9 cellular contexts compared by ENCODE assay signal in the genomic region with DNA sequence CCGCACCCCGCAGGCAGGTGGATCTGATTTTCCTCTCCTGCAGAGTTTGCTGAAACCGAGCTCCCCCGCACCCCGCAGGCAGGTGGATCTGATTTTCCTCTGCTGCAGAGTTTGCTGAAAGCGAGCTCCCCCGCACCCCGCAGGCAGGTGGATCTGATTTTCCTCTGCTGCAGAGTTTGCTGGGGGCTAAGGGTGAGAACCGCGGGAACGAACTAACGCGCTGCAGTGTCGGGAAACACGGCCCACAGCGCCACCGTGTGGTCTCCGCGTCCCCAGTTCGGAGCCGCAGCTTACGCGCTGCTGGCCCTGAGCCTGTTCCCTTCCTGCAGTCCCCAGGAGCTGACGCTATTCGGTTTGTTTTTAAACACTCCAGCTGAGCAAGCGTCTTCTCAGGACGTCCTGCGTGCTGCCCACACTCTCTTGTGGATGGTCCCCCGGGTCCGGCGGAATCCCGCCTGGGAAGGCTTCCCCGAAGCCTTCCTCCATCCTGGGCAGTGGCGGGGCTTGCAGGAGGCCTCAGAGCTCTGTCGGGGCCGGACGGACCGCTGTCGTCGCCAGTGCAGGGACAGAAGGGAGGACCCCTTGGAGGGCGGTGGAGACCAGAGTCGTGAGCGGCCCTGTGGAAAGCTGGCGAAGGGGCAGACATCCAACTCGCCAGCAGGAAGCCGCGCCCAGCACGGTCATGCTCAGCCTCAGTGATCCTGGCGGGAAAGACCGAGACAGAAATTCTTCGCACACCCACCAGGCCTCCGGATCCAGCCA.
DNase-seq lines count a peak whose midpoint lies in the region; ATAC-seq, FAIRE-seq and TF ChIP-seq lines count a peak whose summit lies in the region.
"Had no signal": no experiment of that assay in that cellular context is flagged by ENCODE, and none has a peak within 500 bp of the region (broad histone marks: within the 10 kb centered on the region; RNA-seq: fewer than 3 reads in every experiment).

No MANE protein-coding gene starts in this region.

- H3K4me1 ChIP-seq in Loucy (ENCODE audit: insufficient read depth, low read length, poor library complexity, severe bottlenecking): peaks cover 13% of the 10 kb centered on the region
- H3K4me1 ChIP-seq in SJCRH30: no peaks in the 10 kb centered on the region

- H3K27ac ChIP-seq in SJCRH30: no peak overlapping the region

- H2AFZ ChIP-seq in Loucy (ENCODE audit: low read length): 0 out of 2 replicates have a peak overlapping the region, but pooled peaks have one; percentile 13

- no peaks in the 10 kb centered on the region for H3K9me2 ChIP-seq in Loucy (replicated peaks; ENCODE audit: low read depth, low read length)

- H3K27me3 ChIP-seq in Loucy (ENCODE audit: insufficient read depth, low read length, poor library complexity, severe bottlenecking) (no peaks in the 10 kb centered on the region), SJCRH30 (no peaks in the 10 kb centered on the region)

- no peaks in the 10 kb centered on the region for H3F3A ChIP-seq in Loucy (ENCODE audit: low read depth)

- H3K79me2 ChIP-seq in Loucy (ENCODE audit: insufficient read depth, low read length): no peaks in the 10 kb centered on the region

- TF ChIP-seq CTCF in D721Med (IDR thresholded peaks at IDR 0.05; ENCODE audit: insufficient read depth, missing control alignments) (peak; percentile 87), Loucy (conservative IDR thresholded peaks at IDR 0.05; ENCODE audit: low read length) (peak; percentile 72), omental fat pad (IDR thresholded peaks at IDR 0.05) (peak in 1 of 3 donors; percentile 29)

- H3K36me3 ChIP-seq in Loucy (ENCODE audit: insufficient read depth, low read length) (no peaks in the 10 kb centered on the region), SJCRH30 (no peaks in the 10 kb centered on the region)

- no peak for FAIRE-seq in D721Med (lab: Jason Lieb, UNC)
- FAIRE-seq: endometrium had no signal

- H3K4me3 ChIP-seq in Loucy (ENCODE audit: low read length, poor library complexity, severe bottlenecking) (no peak overlapping the region), SJCRH30 (no peak overlapping the region)

- DNase-seq in D721Med (ENCODE audit: insufficient read length, low spot score) (peak; percentile 84), SJCRH30 (peak; percentile 29 to 65), globus pallidus (ENCODE audit: low spot score) (peak; percentile 67), omental fat pad (ENCODE audit: low spot score) (peak; percentile 65), superior temporal gyrus (ENCODE audit: extremely low spot score) (peak; percentile 94)
- peak; percentile 38 to 75 (median 71) for DNase-seq in activated naive CD4-positive, alpha-beta T cell (lab: John Stamatoyannopoulos, UW)

- peak; percentile 75 for ATAC-seq in GM21576 (IDR thresholded peaks at IDR 0.05; ENCODE audit: unreplicated experiment)
- peak; percentile 93 for ATAC-seq in omental fat pad (ENCODE audit: low FRiP score)

- no peaks in the 10 kb centered on the region for H3K9me3 ChIP-seq in Loucy (ENCODE audit: insufficient read depth, low read depth, low read length)
- no peaks in the 10 kb centered on the region for H3K9me3 ChIP-seq in SJCRH30 (replicated peaks)

- no peak overlapping the region for H3K9ac ChIP-seq in Loucy (ENCODE audit: low read depth, low read length, poor library complexity, severe bottlenecking)

- no peaks in the 10 kb centered on the region for H4K20me1 ChIP-seq in Loucy (ENCODE audit: insufficient read depth, low read length, poor library complexity, severe bottlenecking)

- H3K4me2 ChIP-seq in Loucy (ENCODE audit: low read depth, low read length, poor library complexity, severe bottlenecking): peak overlapping the region; percentile 23
